10 cellular contexts compared by ENCODE assay signal in genomic region chr5:32390819-32391591, GRCh38. TPM values are rescaled to one million over a fixed set of nuclear protein-coding genes. Genes with fewer than 3 reads are reported as not detected.
DNase-seq lines count a peak whose midpoint lies in the region; ATAC-seq and TF ChIP-seq lines count a peak whose summit lies in the region.
"Had no signal": no experiment of that assay in that cellular context is flagged by ENCODE, and none has a peak within 500 bp of the region (broad histone marks: within the 10 kb centered on the region; RNA-seq: fewer than 3 reads in every experiment).

No MANE protein-coding gene starts in this region.

- ATAC-seq in Panc1 (peak; percentile 68), foreskin keratinocyte (no peak), GM18870 (IDR thresholded peaks at IDR 0.05; ENCODE audit: unreplicated experiment) (no peak)

- peak overlapping the region in 1 of 8 donors; percentile 68 for H3K27ac Mint-ChIP-seq in CD8-positive, alpha-beta memory T cell

- H3K4me1 ChIP-seq in Panc1 (ENCODE audit: control insufficient read depth, insufficient read depth, low read length) (no peaks in the 10 kb centered on the region), foreskin keratinocyte (no peaks in the 10 kb centered on the region)
- no peaks in the 10 kb centered on the region for H3K4me1 ChIP-seq in CD8-positive, alpha-beta memory T cell (ENCODE audit: insufficient read depth, low read length)

- H3K27ac ChIP-seq in Panc1 (ENCODE audit: low read length) (no peak overlapping the region), foreskin keratinocyte (no peak overlapping the region)
- H3K27ac ChIP-seq in CD8-positive, alpha-beta memory T cell (ENCODE audit: low read depth, low read length) = no peak overlapping the region

- H3K27me3 ChIP-seq in Panc1 (ENCODE audit: control insufficient read depth, insufficient read depth, low read length) = no peaks in the 10 kb centered on the region
- no peaks in the 10 kb centered on the region for H3K27me3 ChIP-seq in foreskin keratinocyte
- H3K27me3 ChIP-seq in CD8-positive, alpha-beta memory T cell (ENCODE audit: insufficient read depth, low read length, poor library complexity, severe bottlenecking) = no peaks in the 10 kb centered on the region

- no peaks in the 10 kb centered on the region for H3K27me3 Mint-ChIP-seq in CD8-positive, alpha-beta memory T cell

- peaks cover 54% of the 10 kb centered on the region for H3K36me3 ChIP-seq in Panc1 (ENCODE audit: control insufficient read depth, insufficient read depth, low read length)
- H3K36me3 ChIP-seq in CD8-positive, alpha-beta memory T cell (ENCODE audit: insufficient read depth, low read length) = peaks cover 35% of the 10 kb centered on the region

- POLR2A ChIA-PET in Panc1 (lab: Charles Lee) = no interaction called here
- POLR2A ChIA-PET in CD8-positive, alpha-beta memory T cell (lab: Charles Lee) = no interaction called here

- TF ChIP-seq POLR2A in erythroblast (IDR thresholded peaks at IDR 0.05; ENCODE audit: low read length) = no peak

- no TSS peak for BruUV-seq in Panc1 (replicated peaks; lab: Mats Ljungman, UMichigan)

- DNase-seq in GM04504 (ENCODE audit: low read depth) (peak; percentile 47), Panc1 (ENCODE audit: low read depth, low spot score) (no peak), erythroblast (lab: John Stamatoyannopoulos, UW) (peak; percentile 8 to 14), pons (ENCODE audit: low spot score) (peak; percentile 54), foreskin keratinocyte (no peak), NCI-H1436 (lab: John Stamatoyannopoulos, UW) (no peak)
- no peak for DNase-seq in CD8-positive, alpha-beta memory T cell
- DNase-seq: activated naive CD4-positive, alpha-beta T cell treated with anti-CD3 and anti-CD28 coated beads for 36 hours; NCI-H526 treated with DMSO at 0.1 percent for 48 hours had no signal

- no peak overlapping the region for H3K4me3 ChIP-seq in Panc1 (ENCODE audit: low read depth in 2 of 2, low read length in 2 of 2)
- no peak overlapping the region for H3K4me3 ChIP-seq in CD8-positive, alpha-beta memory T cell (ENCODE audit: low read length)

- no peaks in the 10 kb centered on the region for H3K9me3 Mint-ChIP-seq in CD8-positive, alpha-beta memory T cell
- H3K9me3 Mint-ChIP-seq: activated naive CD4-positive, alpha-beta T cell treated with anti-CD3 and anti-CD28 coated beads for 36 hours had no signal

- H3K4me3 Mint-ChIP-seq in CD8-positive, alpha-beta memory T cell = no peak overlapping the region
- H3K4me3 Mint-ChIP-seq: activated naive CD4-positive, alpha-beta T cell treated with anti-CD3 and anti-CD28 coated beads for 36 hours had no signal

- no peaks in the 10 kb centered on the region for H3K9me3 ChIP-seq in Panc1 (ENCODE audit: control insufficient read depth, insufficient read depth, low read depth, low read length)
- H3K9me3 ChIP-seq in CD8-positive, alpha-beta memory T cell (ENCODE audit: low read length) = no peaks in the 10 kb centered on the region

- CTCF ChIA-PET in Panc1 (lab: Charles Lee) = no interaction called here
- CTCF ChIA-PET in CD8-positive, alpha-beta memory T cell (lab: Charles Lee) = no interaction called here

- intact Hi-C loops in Panc1 (cut with micrococcal nuclease; ENCODE audit: unreplicated experiment) = no loop called here

- in situ Hi-C loops in Panc1 (cut with HindIII; ENCODE audit: low pct_unique_long_range_greater_than_20kb, low sequenced_read_pairs) = no loop called here

- TF ChIP-seq CTCF in Panc1 (IDR thresholded peaks at IDR 0.05) (no peak), foreskin keratinocyte (conservative IDR thresholded peaks at IDR 0.05) (no peak)

- peaks cover 0 to 3% (median 2%) of the 10 kb centered on the region in 3 donors for H3K4me1 Mint-ChIP-seq in CD8-positive, alpha-beta memory T cell

- H3K36me3 Mint-ChIP-seq in CD8-positive, alpha-beta memory T cell = peaks cover 5 to 85% (median 14%) of the 10 kb centered on the region in 3 donors

RNA-seq across cellular contexts. Expression of gene ZFR, which starts 53.5 kb away (rescaled TPM):
- total RNA-seq in Panc1 (2021; ENCODE audit: unreplicated experiment) = 72.7 TPM
- 41.3 TPM for polyA plus RNA-seq in Panc1 (2012; ENCODE audit: insufficient read length)
- 59.1 and 62.2 TPM in 2 replicates for total RNA-seq in foreskin keratinocyte
- 19.5 and 23.4 TPM in 2 replicates for polyA plus RNA-seq in foreskin keratinocyte
- 10 to 100 TPM; 83.4 to 87.5 TPM for total RNA-seq in CD8-positive, alpha-beta memory T cell
- 88.3 TPM for polyA plus RNA-seq in CD8-positive, alpha-beta memory T cell

Comparison
In these comparisons a context has a peak if more than half of its experiments do, and no peak if none do; other contexts are left out.
1. DNase-seq: peak in GM04504 (single experiment), erythroblast (2 of 2) and pons (single experiment); none in Panc1 (single experiment), foreskin keratinocyte (0 of 2), CD8-positive, alpha-beta memory T cell (0 of 5) and NCI-H1436 (single experiment).